ENCODE assay signal across 15 cellular contexts in genomic region chr6:157139054-157139708, GRCh38.
A peak's percentile ranks its signal among the peaks of the same experiment; 100 is the strongest.
DNase-seq lines count a peak whose midpoint lies in the region; ATAC-seq, FAIRE-seq and TF ChIP-seq lines count a peak whose summit lies in the region.
"Had no signal": no experiment of that assay in that cellular context is flagged by ENCODE, and none has a peak within 500 bp of the region (broad histone marks: within the 10 kb centered on the region; RNA-seq: fewer than 3 reads in every experiment).

No MANE protein-coding gene starts in this region.

- no CpG with 5 or more reads among the region's 15 CpGs for WGBS in H9 (ENCODE audit: extremely low coverage, insufficient read length, low lambda C conversion rate)
- WGBS in HepG2 (ENCODE audit: low lambda C conversion rate): 95% methylated on average over 11 of the region's 15 CpGs
- WGBS in esophagus muscularis mucosa: 91% methylated on average over 15 of the region's 15 CpGs

- H4K20me1 ChIP-seq in H9 (ENCODE audit: control insufficient read depth, insufficient read depth, insufficient read length) (no peaks in the 10 kb centered on the region), HepG2 (ENCODE audit: insufficient read depth, low read length) (no peaks in the 10 kb centered on the region)

- ATAC-seq in WTC11 (peak; percentile 99), HepG2 (peak; percentile 96), HG02840 (IDR thresholded peaks at IDR 0.05; ENCODE audit: low FRiP score, unreplicated experiment) (no peak)
- ATAC-seq: mucosa of descending colon had no signal

- no TSS peak for BruUV-seq in HepG2 (replicated peaks; lab: Mats Ljungman, UMichigan)

- H3K23ac ChIP-seq in H9 (ENCODE audit: insufficient read length, low read depth, low read length): no peak overlapping the region

- intact Hi-C loops in HepG2 (cut with micrococcal nuclease; ENCODE audit: unreplicated experiment): no loop called here
- intact Hi-C loops in esophagus muscularis mucosa (cut with DNase I): no loop called here

- H3K4me3 ChIP-seq in BJ (ENCODE audit: low read depth, low read length) (no peak overlapping the region), HepG2 (replicated peaks in 1 of 3; ENCODE audit: insufficient read depth in 1 of 3, low read depth in 2 of 3, low read length in 3 of 3) (no peak overlapping the region), esophagus muscularis mucosa (no peak overlapping the region)
- H3K4me3 ChIP-seq: mucosa of descending colon had no signal

- H3K4me3 Mint-ChIP-seq in H9 (no peak overlapping the region), WTC11 (no peak overlapping the region)
- H3K4me3 Mint-ChIP-seq: activated naive CD8-positive, alpha-beta T cell treated with anti-CD3 and anti-CD28 coated beads, Interleukin-2, amount 50 U/mL, for 24 hours had no signal

- H3K9me3 Mint-ChIP-seq in H9 (no peaks in the 10 kb centered on the region), WTC11 (no peaks in the 10 kb centered on the region)
- H3K9me3 Mint-ChIP-seq: activated naive CD8-positive, alpha-beta T cell treated with anti-CD3 and anti-CD28 coated beads, Interleukin-2, amount 50 U/mL, for 24 hours had no signal

- H3K79me2 ChIP-seq in H9 (ENCODE audit: insufficient read depth, low read length) (no peaks in the 10 kb centered on the region), HepG2 (ENCODE audit: insufficient read depth, low read length) (no peaks in the 10 kb centered on the region)

- H3K9me3 ChIP-seq in H9 (ENCODE audit: control insufficient read depth, low read depth, low read length) (no peaks in the 10 kb centered on the region), HepG2 (ENCODE audit: low read length) (no peaks in the 10 kb centered on the region), esophagus muscularis mucosa (no peaks in the 10 kb centered on the region)
- H3K9me3 ChIP-seq: mucosa of descending colon had no signal

- no peak overlapping the region for H3K14ac ChIP-seq in H9 (ENCODE audit: insufficient read depth, low read length)

- TF ChIP-seq CTCF in BJ (IDR thresholded peaks at IDR 0.05; ENCODE audit: insufficient read depth, low read depth, low read length): 0 out of 2 replicates have a peak, but pooled peaks have one; percentile 9
- TF ChIP-seq CTCF in H9 (conservative IDR thresholded peaks at IDR 0.05): peak; percentile 81
- peak; percentile 48; the same call in 1 of the 2 replicates for TF ChIP-seq CTCF in WTC11 (IDR thresholded peaks at IDR 0.05)
- TF ChIP-seq CTCF in HepG2 (CRISPR knock-in tag; IDR thresholded peaks at IDR 0.05): peak; percentile 75
- peak in 1 of 3 experiments; percentile 15 for TF ChIP-seq CTCF in esophagus muscularis mucosa (IDR thresholded peaks at IDR 0.05)

- TF ChIP-seq RAD21 in HepG2 (CRISPR knock-in tag; IDR thresholded peaks at IDR 0.05): 0 out of 2 replicates have a peak, but pooled peaks have one; percentile 51

- H4K5ac ChIP-seq in H9 (ENCODE audit: insufficient read length, low read depth, low read length): no peak overlapping the region

- no peak for TF ChIP-seq EP300 in HepG2 (IDR thresholded peaks at IDR 0.05; ENCODE audit: low read depth in 2 of 2, low read length in 2 of 2)
- TF ChIP-seq EP300 in HepG2 (CRISPR knock-in tag; IDR thresholded peaks at IDR 0.05; ENCODE audit: borderline replicate concordance): no peak
- no peak for TF ChIP-seq EP300 in esophagus muscularis mucosa (IDR thresholded peaks at IDR 0.05)

- no peak overlapping the region for H2AFZ ChIP-seq in H9 (ENCODE audit: low read length)
- H2AFZ ChIP-seq in HepG2 (ENCODE audit: low read length): no peak overlapping the region

- no peak overlapping the region for H3T11ph ChIP-seq in H9 (ENCODE audit: low read length)

- H3K23me2 ChIP-seq in H9 (ENCODE audit: insufficient read length, low read depth, low read length, poor library complexity, severe bottlenecking): no peaks in the 10 kb centered on the region

- H3K79me1 ChIP-seq in H9 (ENCODE audit: insufficient read depth, low read depth, low read length, poor library complexity, severe bottlenecking): no peaks in the 10 kb centered on the region

- H2BK5ac ChIP-seq in H9 (ENCODE audit: insufficient read length, low read length): no peak overlapping the region

- H3K4me1 ChIP-seq in H9 (ENCODE audit: insufficient read depth, low read length): no peaks in the 10 kb centered on the region
- no peaks in the 10 kb centered on the region for H3K4me1 ChIP-seq in HepG2 (ENCODE audit: insufficient read depth, low read length)
- peaks cover 20 to 25% (median 23%) of the 10 kb centered on the region in 4 donors for H3K4me1 ChIP-seq in esophagus muscularis mucosa

- no peak overlapping the region for H3K18ac ChIP-seq in H9 (ENCODE audit: insufficient read length, low read depth, low read length)

- H3K27ac Mint-ChIP-seq in H9: no peak overlapping the region
- no peak overlapping the region for H3K27ac Mint-ChIP-seq in WTC11

- H4K8ac ChIP-seq in H9 (replicated peaks; ENCODE audit: insufficient read length, low read depth, low read length): no peak overlapping the region

- CTCF ChIA-PET in BJ (lab: Yijun Ruan, JAX) (interaction anchor here (0.6 to 1.3 kb wide), 4 partner anchors 11 to 136 kb away, joined by 3 read pairs; no protein-coding TSS in a partner anchor), WTC11 (lab: Charles Lee) (interaction anchor here (0.6 to 2.5 kb wide), 13 partner anchors 16 to 452 kb away, joined by 3 to 13 read pairs (median 4); no protein-coding TSS in a partner anchor), HepG2 (lab: Yijun Ruan, JAX; ENCODE audit: low intra/inter-chr PET ratio, low total read pairs) (interaction anchor here (1.2 kb wide), 1 partner anchor 136 kb away, joined by 4 read pairs; no protein-coding TSS in a partner anchor)

- FAIRE-seq in HepG2 (lab: Jason Lieb, UNC) (no peak), GM12891 (lab: Jason Lieb, UNC) (no peak)

- no peak for TF ChIP-seq POLR2A in HepG2 (IDR thresholded peaks at IDR 0.05; ENCODE audit: insufficient read depth in 1 of 2, low read depth in 2 of 2, low read length in 2 of 2)
- no peak for TF ChIP-seq POLR2A in esophagus muscularis mucosa (IDR thresholded peaks at IDR 0.05; ENCODE audit: low read depth)
- no peak for TF ChIP-seq POLR2A in GM12891 (IDR thresholded peaks at IDR 0.05; ENCODE audit: low read depth, low read length)

- H3K27me3 Mint-ChIP-seq in H9 (ENCODE audit: low read depth) (no peaks in the 10 kb centered on the region), WTC11 (ENCODE audit: low read depth) (no peaks in the 10 kb centered on the region)
- H3K27me3 Mint-ChIP-seq: activated naive CD8-positive, alpha-beta T cell treated with anti-CD3 and anti-CD28 coated beads, Interleukin-2, amount 50 U/mL, for 24 hours had no signal

- H3K36me3 ChIP-seq in BJ (ENCODE audit: control insufficient read depth, insufficient read depth, low read length): peaks cover 5% of the 10 kb centered on the region
- H3K36me3 ChIP-seq in HepG2 (replicated peaks in 1 of 2; ENCODE audit: control insufficient read depth in 1 of 2, insufficient read depth in 2 of 2, low read length in 2 of 2): peaks cover 26 to 69% of the 10 kb centered on the region in 2 experiments
- H3K36me3 ChIP-seq in esophagus muscularis mucosa: peaks cover 0 to 44% (median 15%) of the 10 kb centered on the region in 4 donors

- H3K36me3 Mint-ChIP-seq in H9 (ENCODE audit: insufficient read depth in 1 of 3, low read depth in 3 of 3) (peaks cover 0 to 31% (median 14%) of the 10 kb centered on the region in 3 experiments; a peak in 6 of 7 replicates), WTC11 (peaks cover 3% of the 10 kb centered on the region; the same call in 1 of the 2 replicates)

- H3K4me1 Mint-ChIP-seq in H9: peaks cover 4% of the 10 kb centered on the region in 2 experiments; a peak in 2 of 4 replicates
- H3K4me1 Mint-ChIP-seq in WTC11: peaks cover 9% of the 10 kb centered on the region

- no peak overlapping the region for H3K27ac ChIP-seq in H9 (ENCODE audit: insufficient read length, low read depth, low read length)
- H3K27ac ChIP-seq in HepG2 (ENCODE audit: extremely low read length, insufficient read depth, low read length): no peak overlapping the region
- no peak overlapping the region for H3K27ac ChIP-seq in esophagus muscularis mucosa (replicated peaks in 1 of 4)
- H3K27ac ChIP-seq: HL-60 had no signal

- no peak overlapping the region for H2BK20ac ChIP-seq in H9 (ENCODE audit: low read depth, low read length, poor library complexity, severe bottlenecking)

- H3K27me3 ChIP-seq in BJ (ENCODE audit: control insufficient read depth, insufficient read depth, low read length) (no peaks in the 10 kb centered on the region), H9 (ENCODE audit: insufficient read depth, low read length) (no peaks in the 10 kb centered on the region), HepG2 (ENCODE audit: control insufficient read depth in 1 of 2, insufficient read depth in 2 of 2, low read length in 2 of 2) (no peaks in the 10 kb centered on the region), esophagus muscularis mucosa (no peaks in the 10 kb centered on the region)

- H3K56ac ChIP-seq in H9 (ENCODE audit: insufficient read length, low read depth, low read length): no peak overlapping the region

- H3K4ac ChIP-seq in H9 (ENCODE audit: low read depth, low read length): no peak overlapping the region

- H3K9ac ChIP-seq in H9 (ENCODE audit: extremely low read depth, insufficient read length, low read length) (no peak overlapping the region), HepG2 (ENCODE audit: insufficient read depth, low read depth, low read length) (no peak overlapping the region)

- DNase-seq in BJ (ENCODE audit: low read depth) (no peak), H9 (peak; percentile 66), WTC11 (ENCODE audit: low spot score) (peak; percentile 73), HepG2 (ENCODE audit: low spot score) (peak; percentile 14), NCI-H2107 treated with DMSO at 0.1 percent for 48 hours (lab: John Stamatoyannopoulos, UW; ENCODE audit: unreplicated experiment) (no peak), esophagus muscularis mucosa (ENCODE audit: extremely low spot score) (no peak), GM12891 (ENCODE audit: insufficient read length, low spot score) (no peak)
- DNase-seq: activated naive CD8-positive, alpha-beta T cell treated with anti-CD3 and anti-CD28 coated beads, Interleukin-2, amount 50 U/mL, for 24 hours; DMS153; effector memory CD4-positive, alpha-beta T cell; mucosa of descending colon; NCI-H1092; retina had no signal

- no peak overlapping the region for H2BK120ac ChIP-seq in H9 (ENCODE audit: low read depth, low read length, poor library complexity, severe bottlenecking)

- in situ Hi-C loops in HepG2 (cut with HindIII; ENCODE audit: extremely low pct_ligation_motif_present, low pct_unique_long_range_greater_than_20kb): no loop called here

- H2BK15ac ChIP-seq in H9 (ENCODE audit: low read depth, low read length): no peak overlapping the region

- H2AK5ac ChIP-seq in H9 (ENCODE audit: insufficient read length, low read length): no peak overlapping the region

- POLR2A ChIA-PET in BJ (lab: Charles Lee) (no interaction called here), WTC11 (lab: Charles Lee) (interaction anchor here (0.5 kb wide), 1 partner anchor 113 kb away, joined by 3 read pairs; no protein-coding TSS in a partner anchor), HepG2 (lab: Yijun Ruan, JAX) (interaction anchor here (0.7 kb wide), 1 partner anchor 815 kb away, joined by 3 read pairs; no protein-coding TSS in a partner anchor)

- no peak overlapping the region for H2BK12ac ChIP-seq in H9 (ENCODE audit: insufficient read length, low read depth, low read length)

- H4K91ac ChIP-seq in H9 (ENCODE audit: insufficient read length, low read depth, low read length): no peak overlapping the region

- H3K4me2 ChIP-seq in H9 (ENCODE audit: insufficient read depth, insufficient read length, low read length) (no peak overlapping the region), HepG2 (ENCODE audit: low read depth, low read length) (no peak overlapping the region)

Comparison
In these comparisons a context has a peak if more than half of its experiments do, and no peak if none do; other contexts are left out.
1. DNase-seq: peak in H9 (single experiment), WTC11 (single experiment) and HepG2 (single experiment); none in BJ (single experiment), NCI-H2107 treated with DMSO at 0.1 percent for 48 hours (single experiment), esophagus muscularis mucosa (single experiment) and GM12891 (single experiment).